Comparison of ENCODE assay signal across 11 cellular contexts in genomic region chr10:22308390-22308789, GRCh38. TPM values are rescaled to one million over a fixed set of nuclear protein-coding genes. Genes with fewer than 3 reads are reported as not detected.
DNase-seq lines count a peak whose midpoint lies in the region; ATAC-seq lines count a peak whose summit lies in the region.
"Had no signal": no experiment of that assay in that cellular context is flagged by ENCODE, and none has a peak within 500 bp of the region (broad histone marks: within the 10 kb centered on the region; RNA-seq: fewer than 3 reads in every experiment).

No MANE protein-coding gene starts in this region.

- no peaks in the 10 kb centered on the region for H3K9me3 Mint-ChIP-seq in activated T-helper 17 cell treated with anti-CD3 and anti-CD28 coated beads, Interleukin-2, amount 50 U/mL, for 72 hours

- no peak overlapping the region for H3K4me3 Mint-ChIP-seq in activated T-helper 17 cell treated with anti-CD3 and anti-CD28 coated beads, Interleukin-2, amount 50 U/mL, for 72 hours
- H3K4me3 Mint-ChIP-seq: brain had no signal

- no peaks in the 10 kb centered on the region for H3K27me3 Mint-ChIP-seq in activated T-helper 17 cell treated with anti-CD3 and anti-CD28 coated beads, Interleukin-2, amount 50 U/mL, for 72 hours

- H3K36me3 Mint-ChIP-seq in activated T-helper 17 cell treated with anti-CD3 and anti-CD28 coated beads, Interleukin-2, amount 50 U/mL, for 72 hours (ENCODE audit: low read depth), result no peaks in the 10 kb centered on the region
- H3K36me3 Mint-ChIP-seq: brain had no signal

- H3K27ac Mint-ChIP-seq in activated T-helper 17 cell treated with anti-CD3 and anti-CD28 coated beads, Interleukin-2, amount 50 U/mL, for 72 hours, result peak overlapping the region; percentile 48
- H3K27ac Mint-ChIP-seq: brain had no signal

- H3K4me1 Mint-ChIP-seq in activated T-helper 17 cell treated with anti-CD3 and anti-CD28 coated beads, Interleukin-2, amount 50 U/mL, for 72 hours, result no peaks in the 10 kb centered on the region
- H3K4me1 Mint-ChIP-seq: brain had no signal

- DNase-seq in EH (ENCODE audit: low read depth), result peak; percentile 44
- no peak for DNase-seq in NCI-H1436 (lab: John Stamatoyannopoulos, UW)
- DNase-seq in NCI-H2107 treated with DMSO at 0.1 percent for 48 hours (lab: John Stamatoyannopoulos, UW; ENCODE audit: unreplicated experiment), result no peak
- DNase-seq in NCI-H446 (lab: John Stamatoyannopoulos, UW), result no peak
- no peak for DNase-seq in NCI-H146 treated with DMSO at 0.1 percent for 48 hours (lab: John Stamatoyannopoulos, UW; ENCODE audit: unreplicated experiment)
- DNase-seq: RPMI8226 had no signal

- ATAC-seq in GM19328 (IDR thresholded peaks at IDR 0.05; ENCODE audit: unreplicated experiment) (peak; percentile 77), HG03066 (IDR thresholded peaks at IDR 0.05; ENCODE audit: low read depth, unreplicated experiment) (peak; percentile 95)
- peak; percentile 100 for ATAC-seq in activated T-helper 17 cell treated with anti-CD3 and anti-CD28 coated beads, Interleukin-2, amount 50 U/mL, for 72 hours (replicated peaks)

RNA-seq across cellular contexts. Expression of gene COMMD3, which starts 7.8 kb away (rescaled TPM):
- 10 to 100 TPM; 76.9 to 79.3 TPM for total RNA-seq in activated T-helper 17 cell treated with anti-CD3 and anti-CD28 coated beads, Interleukin-2, amount 50 U/mL, for 72 hours

RNA-seq across cellular contexts. Expression of gene BMI1, which starts 12.5 kb away (rescaled TPM):
- 10 to 100 TPM; 61.4 to 81.1 TPM for total RNA-seq in activated T-helper 17 cell treated with anti-CD3 and anti-CD28 coated beads, Interleukin-2, amount 50 U/mL, for 72 hours

RNA-seq across cellular contexts. Expression of gene SPAG6, which starts 36.9 kb away (rescaled TPM):
- total RNA-seq in activated T-helper 17 cell treated with anti-CD3 and anti-CD28 coated beads, Interleukin-2, amount 50 U/mL, for 72 hours, result not detected
- total RNA-seq: lung microvascular endothelial cell had no signal
